8 cellular contexts compared by ENCODE assay signal in the genomic region with DNA sequence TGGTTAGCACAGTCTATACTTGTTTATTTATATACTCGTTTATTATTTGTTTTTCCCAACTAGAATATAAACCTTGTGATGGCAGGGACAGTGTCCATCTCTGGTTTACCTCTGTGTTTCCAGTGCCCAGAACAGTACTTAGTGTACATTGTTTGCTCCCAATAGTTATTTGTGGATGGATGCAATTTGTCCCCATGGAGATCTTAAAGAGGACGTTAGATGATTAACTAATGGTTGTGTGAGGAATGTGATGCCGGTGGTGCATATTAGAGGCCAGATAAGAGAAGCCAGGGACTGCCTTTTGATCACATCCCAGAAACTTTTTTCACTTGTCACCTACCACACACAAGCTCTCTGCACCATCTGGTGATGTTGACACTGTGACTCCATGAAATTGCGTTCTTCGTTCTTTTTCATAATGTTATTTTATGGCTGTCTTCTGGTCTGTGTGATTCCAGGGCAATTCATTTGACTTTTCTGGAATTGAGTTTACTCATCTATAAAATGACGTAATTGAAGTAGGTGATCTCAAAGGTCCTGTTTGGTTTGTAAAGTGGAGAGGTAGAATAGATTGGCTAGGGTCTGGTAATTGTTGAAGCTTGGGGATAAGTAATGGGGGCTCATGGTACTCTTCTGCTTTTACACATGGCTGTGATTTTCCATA. TPM values are rescaled to one million over a fixed set of nuclear protein-coding genes. Genes with fewer than 3 reads are reported as not detected.
A peak's percentile ranks its signal among the peaks of the same experiment; 100 is the strongest.
DNase-seq lines count a peak whose midpoint lies in the region; ATAC-seq and TF ChIP-seq lines count a peak whose summit lies in the region.

No MANE protein-coding gene starts in this region.

- no peak for DNase-seq in stimulated activated naive CD8-positive, alpha-beta T cell treated with anti-CD3 and anti-CD28 coated beads, Interleukin-15, Interleukin-2, amounts not matched to agents 100 U/mL and 50 U/mL, for 24 hours
- DNase-seq in mammary epithelial cell (no peak), HPDE6-E6E7 (ENCODE audit: extremely low spot score) (no peak), retina (no peak), KG1 (lab: John Stamatoyannopoulos, UW) (no peak)

- H3K27me3 Mint-ChIP-seq in stimulated activated naive CD8-positive, alpha-beta T cell treated with anti-CD3 and anti-CD28 coated beads, Interleukin-15, Interleukin-2, amounts not matched to agents 100 ng/mL and 50 ng/mL, for 24 hours, result no peaks in the 10 kb centered on the region

- peak overlapping the region; percentile 92 for H3K4me2 ChIP-seq in mammary epithelial cell (ENCODE audit: insufficient read depth, low read depth, low read length)

- in situ Hi-C loops in mammary epithelial cell (cut with MboI; ENCODE audit: low sequenced_read_pairs in 2 of 2), result no loop called here

- 59% methylated on average over 6 of the region's 6 CpGs for WGBS in mammary epithelial cell (ENCODE audit: low coverage, missing lambda C conversion rate)

- peak overlapping the region; percentile 96 for H3K27ac Mint-ChIP-seq in stimulated activated naive CD8-positive, alpha-beta T cell treated with anti-CD3 and anti-CD28 coated beads, Interleukin-15, Interleukin-2, amounts not matched to agents 100 ng/mL and 50 ng/mL, for 24 hours

- intact Hi-C loops in mammary epithelial cell (cut with micrococcal nuclease), result no loop called here

- H3K27me3 ChIP-seq in mammary epithelial cell (ENCODE audit: insufficient read depth, low read length) (no peaks in the 10 kb centered on the region), mononuclear cell (ENCODE audit: insufficient read depth, low read length) (no peaks in the 10 kb centered on the region)

- dilution Hi-C loops in mammary epithelial cell (cut with HindIII; ENCODE audit: low sequenced_read_pairs), result no loop called here

- TF ChIP-seq CTCF in mammary epithelial cell (conservative IDR thresholded peaks at IDR 0.05 in 1 of 2, IDR thresholded peaks at IDR 0.05 in 1 of 2; ENCODE audit: extremely low read depth in 1 of 2, insufficient read depth in 1 of 2, low read depth in 1 of 2, low read length in 2 of 2), result no peak

- no peak overlapping the region for H2AFZ ChIP-seq in mammary epithelial cell (ENCODE audit: low read depth, low read length)

- CTCF ChIA-PET in mammary epithelial cell (lab: Charles Lee; ENCODE audit: low non-redundant PET), result no interaction called here

- ATAC-seq in stimulated activated naive CD8-positive, alpha-beta T cell treated with anti-CD3 and anti-CD28 coated beads, Interleukin-15, Interleukin-2, amounts not matched to agents 100 U/mL and 50 U/mL, for 24 hours, result no peak
- no peak for ATAC-seq in GM21526 (IDR thresholded peaks at IDR 0.05; ENCODE audit: low FRiP score, unreplicated experiment)

- BruUV-seq in mammary epithelial cell (replicated peaks; lab: Mats Ljungman, UMichigan), result no TSS peak

- no peaks in the 10 kb centered on the region for H3K9me3 Mint-ChIP-seq in stimulated activated naive CD8-positive, alpha-beta T cell treated with anti-CD3 and anti-CD28 coated beads, Interleukin-15, Interleukin-2, amounts not matched to agents 100 ng/mL and 50 ng/mL, for 24 hours

- H3K4me1 ChIP-seq in mammary epithelial cell (ENCODE audit: insufficient read depth, low read length), result peaks cover 6% of the 10 kb centered on the region
- peaks cover 24% of the 10 kb centered on the region for H3K4me1 ChIP-seq in mononuclear cell (ENCODE audit: insufficient read depth, low read length)

- peaks cover 60% of the 10 kb centered on the region for H3K4me1 Mint-ChIP-seq in stimulated activated naive CD8-positive, alpha-beta T cell treated with anti-CD3 and anti-CD28 coated beads, Interleukin-15, Interleukin-2, amounts not matched to agents 100 ng/mL and 50 ng/mL, for 24 hours (ENCODE audit: low read depth)

- H3K36me3 Mint-ChIP-seq in stimulated activated naive CD8-positive, alpha-beta T cell treated with anti-CD3 and anti-CD28 coated beads, Interleukin-15, Interleukin-2, amounts not matched to agents 100 ng/mL and 50 ng/mL, for 24 hours (ENCODE audit: low read depth), result peaks cover 37% of the 10 kb centered on the region

- H3K9me3 ChIP-seq in mammary epithelial cell (replicated peaks; ENCODE audit: insufficient read depth, low read length), result no peaks in the 10 kb centered on the region
- H3K9me3 ChIP-seq in mononuclear cell (ENCODE audit: low read depth, low read length), result no peaks in the 10 kb centered on the region

- H3K36me3 ChIP-seq in mammary epithelial cell (ENCODE audit: insufficient read depth, low read length), result peaks cover 3% of the 10 kb centered on the region

- peak overlapping the region; percentile 84 for H3K9ac ChIP-seq in mammary epithelial cell (ENCODE audit: insufficient read depth, low read length)

- H4K20me1 ChIP-seq in mammary epithelial cell (ENCODE audit: insufficient read depth, low read length), result no peaks in the 10 kb centered on the region

- peaks cover 75% of the 10 kb centered on the region for H3K79me2 ChIP-seq in mammary epithelial cell (ENCODE audit: insufficient read depth, low read length)

- peak overlapping the region; percentile 95 for H3K4me3 Mint-ChIP-seq in stimulated activated naive CD8-positive, alpha-beta T cell treated with anti-CD3 and anti-CD28 coated beads, Interleukin-15, Interleukin-2, amounts not matched to agents 100 ng/mL and 50 ng/mL, for 24 hours

- peak overlapping the region; percentile 86 for H3K27ac ChIP-seq in mammary epithelial cell (ENCODE audit: insufficient read depth, low read depth, low read length)

- peak overlapping the region; percentile 92 to 97 (median 97) for H3K4me3 ChIP-seq in mammary epithelial cell (replicated peaks in 1 of 3; ENCODE audit: insufficient read depth in 1 of 3, low read depth in 2 of 3, low read length in 3 of 3)
- peak overlapping the region; percentile 100 for H3K4me3 ChIP-seq in mononuclear cell (ENCODE audit: low read length)

RNA-seq across cellular contexts. Expression of gene COX10, which starts 1.2 kb away (rescaled TPM):
- 10 to 100 TPM; 18.2 to 18.4 TPM for total RNA-seq in mammary epithelial cell
- 16.5 TPM for polyA plus RNA-seq in mammary epithelial cell
- polyA minus RNA-seq in mammary epithelial cell, result 29.8 TPM
- total RNA-seq in mononuclear cell, result 17.5 TPM
